1 cellular context compared by ENCODE assay signal in the genomic region with DNA sequence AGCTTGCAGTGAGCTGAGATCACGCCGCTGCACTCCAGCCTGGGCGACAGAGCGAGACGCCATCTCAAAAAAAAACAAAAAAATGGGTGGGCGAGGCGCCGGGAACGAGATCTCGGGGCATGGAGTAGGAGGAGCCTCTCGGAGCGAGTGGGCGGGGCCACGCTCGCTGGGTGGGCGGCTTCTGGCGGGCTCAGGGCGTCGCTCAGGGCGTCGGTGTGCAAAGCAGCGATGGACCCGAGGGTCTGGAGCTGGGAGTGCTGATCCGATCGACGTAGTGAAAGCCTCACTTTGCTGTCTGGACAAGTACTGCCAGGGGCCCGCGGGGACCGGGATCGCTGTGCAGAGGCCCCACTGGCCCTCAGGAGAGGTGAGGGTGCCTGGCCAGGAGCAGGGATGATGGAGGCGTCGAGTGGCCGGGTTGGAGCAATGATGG.
TF ChIP-seq lines count a peak whose summit lies in the region.

No MANE protein-coding gene starts in this region.

TF ChIP-seq in K562, 482 proteins besides CTCF, POLR2A, EP300 and RAD21:
- TF ChIP-seq SLC30A9 (CRISPR knock-in tag; IDR thresholded peaks at IDR 0.05), result no peak
- no peak for TF ChIP-seq PRMT5 (CRISPR knock-in tag; IDR thresholded peaks at IDR 0.05)
- peak; percentile 94 for TF ChIP-seq ZBTB33 (CRISPR knock-in tag; IDR thresholded peaks at IDR 0.05)
- TF ChIP-seq EGR1 (conservative IDR thresholded peaks at IDR 0.05), result peak; percentile 36; the same call in 1 of the 2 replicates
- TF ChIP-seq POLR2G (IDR thresholded peaks at IDR 0.05; ENCODE audit: low read depth, low read length), result 0 out of 2 replicates have a peak, but pooled peaks have one; percentile 29
